Comparison of ENCODE assay signal across 36 cellular contexts in genomic region chr5:63960646-63961045, GRCh38. TPM values are rescaled to one million over a fixed set of nuclear protein-coding genes. Genes with fewer than 3 reads are reported as not detected.
DNase-seq lines count a peak whose midpoint lies in the region; ATAC-seq, FAIRE-seq and TF ChIP-seq lines count a peak whose summit lies in the region.
"Had no signal": no experiment of that assay in that cellular context is flagged by ENCODE, and none has a peak within 500 bp of the region (broad histone marks: within the 10 kb centered on the region; RNA-seq: fewer than 3 reads in every experiment).

No MANE protein-coding gene starts in this region.

- H3K27me3 ChIP-seq in iPS-20b (ENCODE audit: insufficient read depth, low read length) = peaks cover 37% of the 10 kb centered on the region

- peaks cover 58% of the 10 kb centered on the region for H3K4me1 Mint-ChIP-seq in WTC11
- H3K4me1 Mint-ChIP-seq in activated T-cell treated with anti-CD3 and anti-CD28 coated beads, Interleukin-2, amount 50 U/mL, for 24 hours (ENCODE audit: low read depth) = no peaks in the 10 kb centered on the region
- H3K4me1 Mint-ChIP-seq: CD14-positive monocyte had no signal

- ATAC-seq in WTC11 = no peak
- ATAC-seq: activated CD8-positive, alpha-beta T cell treated with anti-CD3 and anti-CD28 coated beads, Interleukin-2, amount 10 ng/mL, durations not matched to agents 7 days and 5 days; gastroesophageal sphincter; left lung; SK-N-SH treated with all-trans-retinoic acid at 6 μM for 48 hours had no signal

- H3K36me3 ChIP-seq in iPS-20b (ENCODE audit: insufficient read depth, low read depth, low read length) = no peaks in the 10 kb centered on the region
- H3K36me3 ChIP-seq: brain microvascular endothelial cell, gastroesophageal sphincter, left lung, prostate gland, sigmoid colon, upper lobe of left lung had no signal

- no peak for DNase-seq in D721Med (ENCODE audit: insufficient read length, low spot score)
- peak; percentile 31 for DNase-seq in WTC11 (ENCODE audit: low spot score)
- peak; percentile 26 for DNase-seq in retina
- DNase-seq in T-helper 9 cell = no peak
- DNase-seq in HTR-8/SVneo (ENCODE audit: insufficient read length, low spot score) = no peak
- no peak for DNase-seq in SW480 (ENCODE audit: low spot score)
- DNase-seq in activated T-cell treated with anti-CD3 and anti-CD28 coated beads, Interleukin-2, amount 50 U/mL, for 24 hours = no peak
- DNase-seq: 8988T; activated CD4-positive, alpha-beta T cell treated with anti-CD3 and anti-CD28 coated beads for 4 hours; activated CD8-positive, alpha-beta T cell treated with anti-CD3 and anti-CD28 coated beads, Interleukin-2, amount 10 ng/mL, durations not matched to agents 7 days and 5 days; activated naive CD4-positive, alpha-beta T cell treated with anti-CD3 and anti-CD28 coated beads, Interleukin-2, amount 50 U/mL, for 16 hours; brain microvascular endothelial cell; cerebellar nuclear complex; DMS79; Kasumi-1; NCI-H1417 treated with DMSO at 0.1 percent for 48 hours; NCI-H2081; NCI-H226; NCI-H69; Right ventricle myocardium superior; sigmoid colon; stimulated activated CD4-positive, alpha-beta T cell treated with anti-CD3 and anti-CD28 coated beads, Interleukin-4, amount 100 ng/mL, for 24 hours had no signal

- no peak for FAIRE-seq in D721Med (lab: Jason Lieb, UNC)
- no peak for FAIRE-seq in HTR-8/SVneo (lab: Jason Lieb, UNC)
- FAIRE-seq: G401.6, islet of Langerhans had no signal

- H3K36me3 Mint-ChIP-seq in WTC11 = peaks cover 2% of the 10 kb centered on the region; the same call in 1 of the 2 replicates
- no peaks in the 10 kb centered on the region for H3K36me3 Mint-ChIP-seq in activated T-cell treated with anti-CD3 and anti-CD28 coated beads, Interleukin-2, amount 50 U/mL, for 24 hours (ENCODE audit: low read depth)
- H3K36me3 Mint-ChIP-seq: CD14-positive monocyte had no signal

- H3K9ac ChIP-seq in iPS-20b (ENCODE audit: low read depth, low read length) = no peak overlapping the region; the same call in 1 of the 2 replicates

- TF ChIP-seq CTCF in D721Med (IDR thresholded peaks at IDR 0.05; ENCODE audit: insufficient read depth, missing control alignments) = peak; percentile 23
- TF ChIP-seq CTCF in WTC11 (IDR thresholded peaks at IDR 0.05) = peak; percentile 15; the same call in 1 of the 2 replicates

- H3K4me1 ChIP-seq in iPS-20b (ENCODE audit: insufficient read depth, low read length) = peaks cover 19% of the 10 kb centered on the region; the same call in 1 of the 2 replicates
- H3K4me1 ChIP-seq: gastroesophageal sphincter, left lung, prostate gland, sigmoid colon, upper lobe of left lung had no signal

- peaks cover 37% of the 10 kb centered on the region for H3K27me3 Mint-ChIP-seq in WTC11 (ENCODE audit: low read depth)
- H3K27me3 Mint-ChIP-seq in activated T-cell treated with anti-CD3 and anti-CD28 coated beads, Interleukin-2, amount 50 U/mL, for 24 hours = peaks cover 51% of the 10 kb centered on the region

- no peak overlapping the region for H3K27ac ChIP-seq in iPS-20b (ENCODE audit: low read length)
- H3K27ac ChIP-seq: brain microvascular endothelial cell, gastroesophageal sphincter, hepatocyte, left lung, prostate gland, sigmoid colon, upper lobe of left lung had no signal

- H3K9me3 Mint-ChIP-seq in WTC11 = 0 out of 2 replicates have a peak, but pooled peaks cover 3% of the 10 kb centered on the region
- H3K9me3 Mint-ChIP-seq in activated T-cell treated with anti-CD3 and anti-CD28 coated beads, Interleukin-2, amount 50 U/mL, for 24 hours = peaks cover 12% of the 10 kb centered on the region

- no peak overlapping the region for H3K27ac Mint-ChIP-seq in WTC11
- no peak overlapping the region for H3K27ac Mint-ChIP-seq in activated T-cell treated with anti-CD3 and anti-CD28 coated beads, Interleukin-2, amount 50 U/mL, for 24 hours
- H3K27ac Mint-ChIP-seq: activated T-helper 2 cell treated with anti-CD3 and anti-CD28 coated beads, Interferon-gamma antibody, Interleukin-2, Interleukin-4, amounts not matched to agents 10 μg/mL and 5 μg/mL and 100 μg/mL, durations not matched to agents 14 hours and 24 hours and 36 hours; memory B cell had no signal

- H3K9me3 ChIP-seq in iPS-20b (ENCODE audit: insufficient read depth, low read depth, low read length) = no peaks in the 10 kb centered on the region
- H3K9me3 ChIP-seq: left lung, prostate gland had no signal

- H3K4me3 Mint-ChIP-seq in WTC11 = peak overlapping the region; percentile 88
- no peak overlapping the region for H3K4me3 Mint-ChIP-seq in activated T-cell treated with anti-CD3 and anti-CD28 coated beads, Interleukin-2, amount 50 U/mL, for 24 hours
- H3K4me3 Mint-ChIP-seq: activated CD8-positive, alpha-beta T cell treated with anti-CD3 and anti-CD28 coated beads, Interleukin-2, amount 10 ng/mL, durations not matched to agents 7 days and 5 days; memory B cell had no signal

- CTCF ChIA-PET in WTC11 (lab: Charles Lee) = no interaction called here

- POLR2A ChIA-PET in WTC11 (lab: Charles Lee) = no interaction called here

- H3K4me3 ChIP-seq in iPS-20b (ENCODE audit: low read length) = peak overlapping the region; percentile 72; the same call in 1 of the 2 replicates
- H3K4me3 ChIP-seq: gastroesophageal sphincter, hepatocyte, left lung, prostate gland, sigmoid colon, upper lobe of left lung had no signal

TF ChIP-seq in WTC11, 78 proteins besides CTCF, POLR2A, EP300 and RAD21 (continues in another document):
- no peak for TF ChIP-seq CREB1 (CRISPR knock-in tag; IDR thresholded peaks at IDR 0.05)
- TF ChIP-seq, protein P1, sequence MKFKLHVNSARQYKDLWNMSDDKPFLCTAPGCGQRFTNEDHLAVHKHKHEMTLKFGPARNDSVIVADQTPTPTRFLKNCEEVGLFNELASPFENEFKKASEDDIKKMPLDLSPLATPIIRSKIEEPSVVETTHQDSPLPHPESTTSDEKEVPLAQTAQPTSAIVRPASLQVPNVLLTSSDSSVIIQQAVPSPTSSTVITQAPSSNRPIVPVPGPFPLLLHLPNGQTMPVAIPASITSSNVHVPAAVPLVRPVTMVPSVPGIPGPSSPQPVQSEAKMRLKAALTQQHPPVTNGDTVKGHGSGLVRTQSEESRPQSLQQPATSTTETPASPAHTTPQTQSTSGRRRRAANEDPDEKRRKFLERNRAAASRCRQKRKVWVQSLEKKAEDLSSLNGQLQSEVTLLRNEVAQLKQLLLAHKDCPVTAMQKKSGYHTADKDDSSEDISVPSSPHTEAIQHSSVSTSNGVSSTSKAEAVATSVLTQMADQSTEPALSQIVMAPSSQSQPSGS (CRISPR knock-in tag; IDR thresholded peaks at IDR 0.05; ENCODE audit: borderline replicate concordance, low read depth) = no peak
- no peak for TF ChIP-seq IRF2 (CRISPR knock-in tag; IDR thresholded peaks at IDR 0.05; ENCODE audit: borderline replicate concordance, low read depth)
- no peak for TF ChIP-seq HMGA2 (CRISPR knock-in tag; IDR thresholded peaks at IDR 0.05)
- TF ChIP-seq, protein P2, sequence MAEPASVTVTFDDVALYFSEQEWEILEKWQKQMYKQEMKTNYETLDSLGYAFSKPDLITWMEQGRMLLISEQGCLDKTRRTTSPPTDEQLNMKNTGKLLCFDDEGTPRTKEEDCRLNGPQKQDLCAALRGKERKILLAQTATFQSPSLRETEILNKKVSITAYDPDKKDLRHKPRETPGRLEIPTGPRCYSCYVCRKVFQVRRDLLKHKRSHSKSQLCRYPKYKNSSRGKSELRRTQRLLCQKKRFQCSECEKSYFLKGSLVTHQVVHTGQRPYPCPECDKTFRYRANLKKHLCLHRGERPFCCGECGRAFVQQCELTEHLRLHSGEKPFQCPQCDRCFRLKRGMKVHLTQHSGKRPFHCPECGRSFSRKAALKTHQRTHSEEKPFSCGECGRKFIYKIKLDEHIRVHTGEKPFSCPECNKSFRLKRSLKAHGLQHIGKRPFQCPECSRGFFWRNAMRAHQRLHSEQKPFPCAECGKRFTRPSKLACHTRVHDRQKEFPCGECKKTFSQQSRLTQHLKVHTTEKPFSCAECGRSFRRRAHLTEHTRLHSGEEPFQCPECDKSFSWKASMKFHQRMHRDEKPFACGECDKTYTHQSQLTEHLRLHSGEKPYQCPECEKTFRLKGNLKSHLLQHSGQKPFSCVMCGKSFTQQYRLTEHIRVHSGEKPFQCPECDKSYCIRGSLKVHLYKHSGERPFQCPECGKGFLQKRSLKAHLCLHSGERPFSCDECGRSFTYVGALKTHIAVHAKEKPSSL (CRISPR knock-in tag; conservative IDR thresholded peaks at IDR 0.05) = no peak
- no peak for TF ChIP-seq ZNF121 (CRISPR knock-in tag; IDR thresholded peaks at IDR 0.05)
- TF ChIP-seq, protein P3, sequence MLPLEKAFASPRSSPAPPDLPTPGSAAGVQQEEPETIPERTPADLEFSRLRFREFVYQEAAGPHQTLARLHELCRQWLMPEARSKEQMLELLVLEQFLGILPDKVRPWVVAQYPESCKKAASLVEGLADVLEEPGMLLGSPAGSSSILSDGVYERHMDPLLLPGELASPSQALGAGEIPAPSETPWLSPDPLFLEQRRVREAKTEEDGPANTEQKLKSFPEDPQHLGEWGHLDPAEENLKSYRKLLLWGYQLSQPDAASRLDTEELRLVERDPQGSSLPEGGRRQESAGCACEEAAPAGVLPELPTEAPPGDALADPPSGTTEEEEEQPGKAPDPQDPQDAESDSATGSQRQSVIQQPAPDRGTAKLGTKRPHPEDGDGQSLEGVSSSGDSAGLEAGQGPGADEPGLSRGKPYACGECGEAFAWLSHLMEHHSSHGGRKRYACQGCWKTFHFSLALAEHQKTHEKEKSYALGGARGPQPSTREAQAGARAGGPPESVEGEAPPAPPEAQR (CRISPR knock-in tag; IDR thresholded peaks at IDR 0.05) = no peak
- TF ChIP-seq NR3C1 (CRISPR knock-in tag; conservative IDR thresholded peaks at IDR 0.05; ENCODE audit: low read depth) = no peak
- TF ChIP-seq ESRRA (CRISPR knock-in tag; IDR thresholded peaks at IDR 0.05; ENCODE audit: borderline replicate concordance) = no peak

RNA-seq across cellular contexts. Expression of gene HTR1A, which starts 1.6 kb away (rescaled TPM):
- total RNA-seq in WTC11 (2021) = 0.46 to 0.66 TPM (median 0.52 TPM) in 3 replicates
- total RNA-seq: activated CD8-positive, alpha-beta T cell treated with anti-CD3 and anti-CD28 coated beads, Interleukin-2, amount 10 ng/mL, durations not matched to agents 7 days and 5 days; activated T-helper 2 cell treated with anti-CD3 and anti-CD28 coated beads, Interferon-gamma antibody, Interleukin-2, Interleukin-4, amounts not matched to agents 10 μg/mL and 5 μg/mL and 100 μg/mL, durations not matched to agents 14 hours and 24 hours and 36 hours; gastroesophageal sphincter; H4; left lung; Right ventricle myocardium superior; sigmoid colon; T-helper 2 cell treated with Interferon-gamma antibody and Interleukin-4, amounts not matched to agents 100 ng/mL and 5 ng/mL, for 36 hours had no signal

Comparison
In these comparisons a context has a peak if more than half of its experiments do, and no peak if none do; other contexts are left out.
1. DNase-seq: peak in WTC11 (single experiment) and retina (single experiment); none in D721Med (single experiment), T-helper 9 cell (single experiment), HTR-8/SVneo (single experiment), SW480 (single experiment) and activated T-cell treated with anti-CD3 and anti-CD28 coated beads, Interleukin-2, amount 50 U/mL, for 24 hours (single experiment).